ENCODE assay signal across 1 cellular context in genomic region chr3:113873814-113874526, GRCh38.
TF ChIP-seq lines count a peak whose summit lies in the region.

No MANE protein-coding gene starts in this region.

TF ChIP-seq in HepG2, 621 proteins besides CTCF, POLR2A, EP300 and RAD21 (continued from another document):
- TF ChIP-seq ZNF646 (CRISPR knock-in tag; IDR thresholded peaks at IDR 0.05), result no peak
- peak; percentile 78 to 84 for TF ChIP-seq MAFK (conservative IDR thresholded peaks at IDR 0.05 in 1 of 2, IDR thresholded peaks at IDR 0.05 in 1 of 2; ENCODE audit: low read length in 2 of 2)
- TF ChIP-seq CEBPB (IDR thresholded peaks at IDR 0.05; ENCODE audit: borderline replicate concordance, low read depth, low read length), result peak; percentile 61; the same call in 1 of the 2 replicates
- TF ChIP-seq, protein P1, sequence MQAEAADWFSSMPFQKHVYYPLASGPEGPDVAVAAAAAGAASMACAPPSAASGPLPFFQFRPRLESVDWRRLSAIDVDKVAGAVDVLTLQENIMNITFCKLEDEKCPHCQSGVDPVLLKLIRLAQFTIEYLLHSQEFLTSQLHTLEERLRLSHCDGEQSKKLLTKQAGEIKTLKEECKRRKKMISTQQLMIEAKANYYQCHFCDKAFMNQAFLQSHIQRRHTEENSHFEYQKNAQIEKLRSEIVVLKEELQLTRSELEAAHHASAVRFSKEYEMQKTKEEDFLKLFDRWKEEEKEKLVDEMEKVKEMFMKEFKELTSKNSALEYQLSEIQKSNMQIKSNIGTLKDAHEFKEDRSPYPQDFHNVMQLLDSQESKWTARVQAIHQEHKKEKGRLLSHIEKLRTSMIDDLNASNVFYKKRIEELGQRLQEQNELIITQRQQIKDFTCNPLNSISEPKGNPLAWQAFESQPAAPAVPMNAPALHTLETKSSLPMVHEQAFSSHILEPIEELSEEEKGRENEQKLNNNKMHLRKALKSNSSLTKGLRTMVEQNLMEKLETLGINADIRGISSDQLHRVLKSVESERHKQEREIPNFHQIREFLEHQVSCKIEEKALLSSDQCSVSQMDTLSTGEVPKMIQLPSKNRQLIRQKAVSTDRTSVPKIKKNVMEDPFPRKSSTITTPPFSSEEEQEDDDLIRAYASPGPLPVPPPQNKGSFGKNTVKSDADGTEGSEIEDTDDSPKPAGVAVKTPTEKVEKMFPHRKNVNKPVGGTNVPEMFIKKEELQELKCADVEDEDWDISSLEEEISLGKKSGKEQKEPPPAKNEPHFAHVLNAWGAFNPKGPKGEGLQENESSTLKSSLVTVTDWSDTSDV (CRISPR knock-in tag; IDR thresholded peaks at IDR 0.05), result no peak
- 0 out of 2 replicates have a peak, but pooled peaks have one; percentile 24 for TF ChIP-seq GATAD2A (CRISPR knock-in tag; IDR thresholded peaks at IDR 0.05)
- 0 out of 2 replicates have a peak, but pooled peaks have one; percentile 14 for TF ChIP-seq NR2F6 (IDR thresholded peaks at IDR 0.05)
- TF ChIP-seq NR2F6 (CRISPR knock-in tag; IDR thresholded peaks at IDR 0.05), result no peak
- peak; percentile 85 for TF ChIP-seq HNF1A (IDR thresholded peaks at IDR 0.05; ENCODE audit: low read depth)
- TF ChIP-seq HNF1A (CRISPR knock-in tag; IDR thresholded peaks at IDR 0.05; ENCODE audit: borderline replicate concordance), result peak; percentile 63; the same call in 1 of the 2 replicates
- peak; percentile 79 for TF ChIP-seq MAFF (IDR thresholded peaks at IDR 0.05; ENCODE audit: low read depth, low read length)
- TF ChIP-seq POGZ (CRISPR knock-in tag; IDR thresholded peaks at IDR 0.05), result 0 out of 2 replicates have a peak, but pooled peaks have one; percentile 29
- TF ChIP-seq PPARG (CRISPR knock-in tag; conservative IDR thresholded peaks at IDR 0.05), result peak; percentile 72; the same call in 1 of the 2 replicates
- TF ChIP-seq TEAD2 (CRISPR knock-in tag; IDR thresholded peaks at IDR 0.05), result no peak
- TF ChIP-seq PAXIP1 (CRISPR knock-in tag; conservative IDR thresholded peaks at IDR 0.05), result 0 out of 2 replicates have a peak, but pooled peaks have one; percentile 17
- peak; percentile 92 for TF ChIP-seq HNRNPUL1 (IDR thresholded peaks at IDR 0.05; ENCODE audit: low read depth, low read length)
- peak; percentile 46 for TF ChIP-seq CEBPG (CRISPR knock-in tag; IDR thresholded peaks at IDR 0.05)
- no peak for TF ChIP-seq EEA1 (CRISPR knock-in tag; IDR thresholded peaks at IDR 0.05; ENCODE audit: borderline replicate concordance)
- TF ChIP-seq, protein P2, sequence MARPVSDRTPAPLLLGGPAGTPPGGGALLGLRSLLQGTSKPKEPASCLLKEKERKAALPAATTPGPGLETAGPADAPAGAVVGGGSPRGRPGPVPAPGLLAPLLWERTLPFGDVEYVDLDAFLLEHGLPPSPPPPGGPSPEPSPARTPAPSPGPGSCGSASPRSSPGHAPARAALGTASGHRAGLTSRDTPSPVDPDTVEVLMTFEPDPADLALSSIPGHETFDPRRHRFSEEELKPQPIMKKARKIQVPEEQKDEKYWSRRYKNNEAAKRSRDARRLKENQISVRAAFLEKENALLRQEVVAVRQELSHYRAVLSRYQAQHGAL (CRISPR knock-in tag; IDR thresholded peaks at IDR 0.05; ENCODE audit: not compliant biosample characterization), result no peak
- TF ChIP-seq ZFP37 (CRISPR knock-in tag; IDR thresholded peaks at IDR 0.05; ENCODE audit: borderline replicate concordance), result no peak
- TF ChIP-seq FOXA3 (CRISPR knock-in tag; IDR thresholded peaks at IDR 0.05), result 0 out of 2 replicates have a peak, but pooled peaks have one; percentile 17
